2 cellular contexts compared by ENCODE assay signal in genomic region chr6:54037277-54037779, GRCh38.
TF ChIP-seq lines count a peak whose summit lies in the region.

No MANE protein-coding gene starts in this region.

TF ChIP-seq in H1, 55 proteins besides CTCF, POLR2A, EP300 and RAD21 (continued from another document):
- no peak for TF ChIP-seq ATF2 (IDR thresholded peaks at IDR 0.05; ENCODE audit: low read length)
- TF ChIP-seq ATF3 (IDR thresholded peaks at IDR 0.05; ENCODE audit: insufficient read depth, low read depth, low read length) = no peak
- no peak for TF ChIP-seq TAF7 (optimal IDR thresholded peaks at IDR 0.05; ENCODE audit: borderline replicate concordance, low read depth, low read length)
- TF ChIP-seq BACH1 (IDR thresholded peaks at IDR 0.05; ENCODE audit: low read length) = no peak

TF ChIP-seq in liver, 16 proteins besides CTCF, POLR2A, EP300 and RAD21 (continued from another document):
- TF ChIP-seq, protein P1, sequence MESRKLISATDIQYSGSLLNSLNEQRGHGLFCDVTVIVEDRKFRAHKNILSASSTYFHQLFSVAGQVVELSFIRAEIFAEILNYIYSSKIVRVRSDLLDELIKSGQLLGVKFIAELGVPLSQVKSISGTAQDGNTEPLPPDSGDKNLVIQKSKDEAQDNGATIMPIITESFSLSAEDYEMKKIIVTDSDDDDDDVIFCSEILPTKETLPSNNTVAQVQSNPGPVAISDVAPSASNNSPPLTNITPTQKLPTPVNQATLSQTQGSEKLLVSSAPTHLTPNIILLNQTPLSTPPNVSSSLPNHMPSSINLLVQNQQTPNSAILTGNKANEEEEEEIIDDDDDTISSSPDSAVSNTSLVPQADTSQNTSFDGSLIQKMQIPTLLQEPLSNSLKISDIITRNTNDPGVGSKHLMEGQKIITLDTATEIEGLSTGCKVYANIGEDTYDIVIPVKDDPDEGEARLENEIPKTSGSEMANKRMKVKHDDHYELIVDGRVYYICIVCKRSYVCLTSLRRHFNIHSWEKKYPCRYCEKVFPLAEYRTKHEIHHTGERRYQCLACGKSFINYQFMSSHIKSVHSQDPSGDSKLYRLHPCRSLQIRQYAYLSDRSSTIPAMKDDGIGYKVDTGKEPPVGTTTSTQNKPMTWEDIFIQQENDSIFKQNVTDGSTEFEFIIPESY (IDR thresholded peaks at IDR 0.05) = peak; percentile 78
- TF ChIP-seq HNF4A (conservative IDR thresholded peaks at IDR 0.05) (peak; percentile 84 to 88), FOXA1 (IDR thresholded peaks at IDR 0.05) (peak; percentile 56), JUND (IDR thresholded peaks at IDR 0.05) (peak; percentile 37 to 78), REST (IDR thresholded peaks at IDR 0.05) (peak; percentile 86), YY1 (IDR thresholded peaks at IDR 0.05) (peak; percentile 94), GABPA (IDR thresholded peaks at IDR 0.05 in 1 of 2, conservative IDR thresholded peaks at IDR 0.05 in 1 of 2) (no peak), RXRA (IDR thresholded peaks at IDR 0.05) (peak; percentile 88 to 95), TAF1 (conservative IDR thresholded peaks at IDR 0.05) (no peak), SP1 (IDR thresholded peaks at IDR 0.05) (peak; percentile 83), EGR1 (IDR thresholded peaks at IDR 0.05; ENCODE audit: low read depth in 2 of 2) (no peak), FOXA2 (IDR thresholded peaks at IDR 0.05) (peak; percentile 72)
- TF ChIP-seq, protein P2, sequence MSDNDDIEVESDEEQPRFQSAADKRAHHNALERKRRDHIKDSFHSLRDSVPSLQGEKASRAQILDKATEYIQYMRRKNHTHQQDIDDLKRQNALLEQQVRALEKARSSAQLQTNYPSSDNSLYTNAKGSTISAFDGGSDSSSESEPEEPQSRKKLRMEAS (IDR thresholded peaks at IDR 0.05) = peak; percentile 82
